In the genomic region with DNA sequence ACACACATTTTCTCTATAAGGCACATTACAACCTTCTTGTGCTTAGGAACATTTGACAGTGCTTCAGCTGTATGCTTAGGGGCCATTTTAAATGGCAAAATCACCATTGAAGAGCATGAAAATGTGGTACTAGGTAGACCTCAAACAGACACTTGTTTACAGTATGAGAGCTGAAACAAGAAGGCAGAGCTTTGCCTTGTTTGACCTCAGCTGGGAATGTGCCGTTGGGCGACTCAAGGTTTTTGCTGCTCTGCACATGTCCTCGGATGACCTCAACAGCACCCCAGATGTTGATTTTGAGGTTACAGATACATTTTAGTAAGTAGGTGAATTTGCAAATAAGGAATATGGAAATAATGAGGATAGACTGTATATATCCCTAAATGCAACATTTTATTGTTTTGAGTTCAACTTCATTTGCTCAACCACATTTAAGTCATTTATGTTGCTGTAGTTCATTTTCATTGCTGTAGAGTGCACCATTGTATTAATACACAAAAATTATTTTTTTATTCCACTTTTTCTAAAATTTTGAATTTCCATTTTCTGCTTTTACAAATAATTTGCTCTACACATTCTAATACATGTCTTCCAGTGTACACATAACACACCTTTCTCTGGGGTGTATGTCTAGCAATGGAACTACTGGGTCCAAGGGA, we compare ENCODE assay signal across 19 cellular contexts.
DNase-seq lines count a peak whose midpoint lies in the region; ATAC-seq and TF ChIP-seq lines count a peak whose summit lies in the region.
"Had no signal": no experiment of that assay in that cellular context is flagged by ENCODE, and none has a peak within 500 bp of the region (broad histone marks: within the 10 kb centered on the region; RNA-seq: fewer than 3 reads in every experiment).

No MANE protein-coding gene starts in this region.

- H3K4me1 Mint-ChIP-seq in activated CD4-positive, alpha-beta T cell treated with anti-CD3 and anti-CD28 coated beads, Interleukin-2, amount 10 ng/mL, durations not matched to agents 24 days and 14 days = peaks cover 12% of the 10 kb centered on the region
- H3K4me1 Mint-ChIP-seq in activated T-helper 2 cell treated with anti-CD3 and anti-CD28 coated beads, Interferon-gamma antibody, Interleukin-2, Interleukin-4, amounts not matched to agents 10 μg/mL and 5 μg/mL and 100 μg/mL, durations not matched to agents 14 hours and 24 hours and 36 hours (ENCODE audit: low read depth) = peaks cover 15% of the 10 kb centered on the region

- ATAC-seq in IMR-90 (ENCODE audit: low read depth) (no peak), left lobe of liver (no peak), HG03095 (IDR thresholded peaks at IDR 0.05; ENCODE audit: unreplicated experiment) (no peak)
- ATAC-seq: WTC11 had no signal

- H3K4me3 Mint-ChIP-seq in activated CD4-positive, alpha-beta T cell treated with anti-CD3 and anti-CD28 coated beads, Interleukin-2, amount 10 ng/mL, durations not matched to agents 24 days and 14 days = no peak overlapping the region
- no peak overlapping the region for H3K4me3 Mint-ChIP-seq in activated T-helper 2 cell treated with anti-CD3 and anti-CD28 coated beads, Interferon-gamma antibody, Interleukin-2, Interleukin-4, amounts not matched to agents 10 μg/mL and 5 μg/mL and 100 μg/mL, durations not matched to agents 14 hours and 24 hours and 36 hours (ENCODE audit: low read depth)
- H3K4me3 Mint-ChIP-seq: T-helper 2 cell treated with Interferon-gamma antibody and Interleukin-4, amounts not matched to agents 5 μg/mL and 100 μg/mL, for 36 hours; WTC11 had no signal

- no peak overlapping the region for H2AK5ac ChIP-seq in IMR-90 (ENCODE audit: low read depth, low read length)

- H2BK120ac ChIP-seq in IMR-90 (ENCODE audit: low read depth, low read length) = no peak overlapping the region

- no peak overlapping the region for H3K14ac ChIP-seq in IMR-90 (replicated peaks; ENCODE audit: low read depth, low read length)

- no peaks in the 10 kb centered on the region for H4K20me1 ChIP-seq in IMR-90 (ENCODE audit: insufficient read depth, low read length)

- peaks cover 18% of the 10 kb centered on the region for H3K9me3 Mint-ChIP-seq in activated CD4-positive, alpha-beta T cell treated with anti-CD3 and anti-CD28 coated beads, Interleukin-2, amount 10 ng/mL, durations not matched to agents 24 days and 14 days
- H3K9me3 Mint-ChIP-seq in activated T-helper 2 cell treated with anti-CD3 and anti-CD28 coated beads, Interferon-gamma antibody, Interleukin-2, Interleukin-4, amounts not matched to agents 10 μg/mL and 5 μg/mL and 100 μg/mL, durations not matched to agents 14 hours and 24 hours and 36 hours = peaks cover 19% of the 10 kb centered on the region

- intact Hi-C loops in activated CD4-positive, alpha-beta T cell treated with anti-CD3 and anti-CD28 coated beads, Interleukin-2, amount 10 ng/mL, durations not matched to agents 24 days and 14 days (cut with micrococcal nuclease) = loop anchor here (1.0 kb wide), 1 partner anchor 13 kb away; no protein-coding TSS in a partner anchor
- intact Hi-C loops in IMR-90 (cut with micrococcal nuclease) = loop anchor here (5.0 kb wide), 1 partner anchor 206 kb away; a partner anchor contains a TSS
- intact Hi-C loops in activated T-helper 2 cell treated with anti-CD3 and anti-CD28 coated beads, Interferon-gamma antibody, Interleukin-2, Interleukin-4, amounts not matched to agents 10 μg/mL and 5 μg/mL and 100 μg/mL, durations not matched to agents 14 hours and 24 hours and 36 hours (cut with micrococcal nuclease) = loop anchor here (1.0 to 2.0 kb wide), 2 partner anchors 14 to 21 kb away; no protein-coding TSS in a partner anchor

- H3K27ac ChIP-seq in IMR-90 (ENCODE audit: insufficient read depth, low read length) (no peak overlapping the region), neutrophil (peak overlapping the region; percentile 9)
- H3K27ac ChIP-seq: adrenal gland, spleen had no signal

- dilution Hi-C loops in IMR-90 (cut with HindIII; ENCODE audit: low sequenced_read_pairs, unreplicated experiment) = no loop called here

- in situ Hi-C loops in IMR-90 (cut with MboI; ENCODE audit: low sequenced_read_pairs) = no loop called here

- BruUV-seq in IMR-90 (replicated peaks; lab: Mats Ljungman, UMichigan) = no TSS peak

- H3K18ac ChIP-seq in IMR-90 (ENCODE audit: low read depth, low read length) = no peak overlapping the region

- H3K27me3 ChIP-seq in IMR-90 (ENCODE audit: control insufficient read depth, insufficient read depth, low read length) (no peaks in the 10 kb centered on the region), neutrophil (no peaks in the 10 kb centered on the region)
- H3K27me3 ChIP-seq: adrenal gland, spleen had no signal

- TF ChIP-seq CTCF in IMR-90 (conservative IDR thresholded peaks at IDR 0.05; ENCODE audit: low read depth, low read length) (peak; percentile 30), neutrophil (IDR thresholded peaks at IDR 0.05) (no peak)

- peak; percentile 14; the same call in 1 of the 2 replicates for TF ChIP-seq RAD21 in IMR-90 (IDR thresholded peaks at IDR 0.05; ENCODE audit: low read length)

- 100% methylated on average over 1 of the region's 3 CpGs; no CpG with 5 or more reads in 1 of the 2 experiments for WGBS in IMR-90 (ENCODE audit: extremely low coverage in 2 of 2, insufficient read length in 1 of 2), 2 experiments

- peaks cover 4% of the 10 kb centered on the region for H3K4me1 ChIP-seq in IMR-90 (ENCODE audit: control insufficient read depth, insufficient read depth, low read length)
- H3K4me1 ChIP-seq in neutrophil (ENCODE audit: control insufficient read depth in 1 of 2, insufficient read depth in 1 of 2, low read depth in 1 of 2, low read length in 1 of 2) = peaks cover 4 to 13% of the 10 kb centered on the region in 2 experiments
- H3K4me1 ChIP-seq: adrenal gland had no signal

- H4K5ac ChIP-seq in IMR-90 (ENCODE audit: low read depth, low read length) = no peak overlapping the region

- no peak overlapping the region for H4K91ac ChIP-seq in IMR-90 (ENCODE audit: insufficient read depth, low read depth, low read length)

- 0 out of 3 replicates have a peak overlapping the region, but pooled peaks have one; percentile 18 for H2BK15ac ChIP-seq in IMR-90 (ENCODE audit: low read depth, low read length)

- H3K79me1 ChIP-seq in IMR-90 (ENCODE audit: low read depth in 1 of 2, low read length in 2 of 2) = no peaks in the 10 kb centered on the region

- H2AK9ac ChIP-seq in IMR-90 (replicated peaks; ENCODE audit: low read depth, low read length, poor library complexity) = no peak overlapping the region

- no peak for TF ChIP-seq POLR2A in IMR-90 (IDR thresholded peaks at IDR 0.05; ENCODE audit: low read depth, low read length)

- no peak for DNase-seq in activated CD4-positive, alpha-beta T cell treated with anti-CD3 and anti-CD28 coated beads, Interleukin-2, amount 10 ng/mL, durations not matched to agents 24 days and 14 days
- DNase-seq in activated CD4-positive, alpha-beta T cell treated with anti-CD3 and anti-CD28 coated beads for 4 hours = no peak
- no peak for DNase-seq in IMR-90
- no peak for DNase-seq in activated T-helper 2 cell treated with anti-CD3 and anti-CD28 coated beads, Interferon-gamma antibody, Interleukin-2, Interleukin-4, amounts not matched to agents 10 μg/mL and 5 μg/mL and 100 μg/mL, durations not matched to agents 14 hours and 24 hours and 36 hours (ENCODE audit: low spot score)
- no peak for DNase-seq in AG08395 (ENCODE audit: low spot score)
- no peak for DNase-seq in left lobe of liver (ENCODE audit: low spot score)
- DNase-seq: activated effector memory CD4-positive, alpha-beta T cell treated with Interleukin-2 at 50 U/mL for 16 hours; adrenal gland; hypothalamus; NCI-H187 treated with DMSO at 0.1 percent for 48 hours; NCI-H748 treated with DMSO at 0.1 percent for 48 hours; OCI-M1; spleen; stimulated activated CD4-positive, alpha-beta T cell treated with anti-CD3 and anti-CD28 coated beads, Interleukin-4, amount 100 ng/mL, for 4 hours had no signal

- H3K27ac Mint-ChIP-seq in activated CD4-positive, alpha-beta T cell treated with anti-CD3 and anti-CD28 coated beads, Interleukin-2, amount 10 ng/mL, durations not matched to agents 24 days and 14 days = peak overlapping the region; percentile 81
- H3K27ac Mint-ChIP-seq in activated T-helper 2 cell treated with anti-CD3 and anti-CD28 coated beads, Interferon-gamma antibody, Interleukin-2, Interleukin-4, amounts not matched to agents 10 μg/mL and 5 μg/mL and 100 μg/mL, durations not matched to agents 14 hours and 24 hours and 36 hours = peak overlapping the region; percentile 67
- H3K27ac Mint-ChIP-seq: T-helper 2 cell treated with Interferon-gamma antibody and Interleukin-4, amounts not matched to agents 5 μg/mL and 100 μg/mL, for 36 hours; WTC11 had no signal

- H4K8ac ChIP-seq in IMR-90 (ENCODE audit: low read depth in 2 of 2, low read length in 2 of 2) = no peak overlapping the region; a peak in 1 of 4 replicates

- peaks cover 18% of the 10 kb centered on the region for H3K36me3 Mint-ChIP-seq in activated CD4-positive, alpha-beta T cell treated with anti-CD3 and anti-CD28 coated beads, Interleukin-2, amount 10 ng/mL, durations not matched to agents 24 days and 14 days (ENCODE audit: low read depth)
- H3K36me3 Mint-ChIP-seq in activated T-helper 2 cell treated with anti-CD3 and anti-CD28 coated beads, Interferon-gamma antibody, Interleukin-2, Interleukin-4, amounts not matched to agents 10 μg/mL and 5 μg/mL and 100 μg/mL, durations not matched to agents 14 hours and 24 hours and 36 hours (ENCODE audit: low read depth) = peaks cover 25% of the 10 kb centered on the region

- no peak overlapping the region for H3K4ac ChIP-seq in IMR-90 (ENCODE audit: low read depth, low read length)

- H3K4me2 ChIP-seq in IMR-90 (ENCODE audit: low read depth, low read length) = no peak overlapping the region

- H3K36me3 ChIP-seq in IMR-90 (ENCODE audit: control insufficient read depth, insufficient read depth, low read length) (no peaks in the 10 kb centered on the region), neutrophil (no peaks in the 10 kb centered on the region)
- H3K36me3 ChIP-seq: adrenal gland, spleen had no signal

- H3K4me3 ChIP-seq in IMR-90 (ENCODE audit: insufficient read depth, low read depth, low read length) (no peak overlapping the region), neutrophil (ENCODE audit: low read depth in 1 of 2, low read length in 1 of 2) (no peak overlapping the region)
- H3K4me3 ChIP-seq: adrenal gland, lung, spleen had no signal

- 0 out of 2 replicates have a peak, but pooled peaks cover 5% of the 10 kb centered on the region for H3K9me1 ChIP-seq in IMR-90 (ENCODE audit: insufficient read depth, low read length)

- POLR2A ChIA-PET in IMR-90 (lab: Charles Lee; ENCODE audit: unreplicated experiment) = no interaction called here

- H3K9ac ChIP-seq in IMR-90 (ENCODE audit: low read depth, low read length) = no peak overlapping the region

- no peak overlapping the region for H3K56ac ChIP-seq in IMR-90 (ENCODE audit: extremely low read depth, insufficient read depth, low read length)

- no peaks in the 10 kb centered on the region for H3K27me3 Mint-ChIP-seq in activated CD4-positive, alpha-beta T cell treated with anti-CD3 and anti-CD28 coated beads, Interleukin-2, amount 10 ng/mL, durations not matched to agents 24 days and 14 days
- H3K27me3 Mint-ChIP-seq in activated T-helper 2 cell treated with anti-CD3 and anti-CD28 coated beads, Interferon-gamma antibody, Interleukin-2, Interleukin-4, amounts not matched to agents 10 μg/mL and 5 μg/mL and 100 μg/mL, durations not matched to agents 14 hours and 24 hours and 36 hours (ENCODE audit: low read depth) = no peaks in the 10 kb centered on the region

- H2AFZ ChIP-seq in IMR-90 (replicated peaks; ENCODE audit: low read length, poor library complexity) = no peak overlapping the region

- CTCF ChIA-PET in IMR-90 (lab: Yijun Ruan, JAX) = interaction anchor here (0.8 to 1.1 kb wide), 2 partner anchors 11 to 26 kb away, joined by 3 to 4 read pairs; no protein-coding TSS in a partner anchor

- peak overlapping the region; percentile 24 for H2BK5ac ChIP-seq in IMR-90 (ENCODE audit: low read depth, low read length, poor library complexity, severe bottlenecking)

- no peak overlapping the region for H3K23ac ChIP-seq in IMR-90 (ENCODE audit: low read depth, low read length)

- H2BK20ac ChIP-seq in IMR-90 (ENCODE audit: low read depth, low read length) = no peak overlapping the region; the same call in 1 of the 2 replicates

- no peaks in the 10 kb centered on the region for H3K9me3 ChIP-seq in IMR-90 (ENCODE audit: control insufficient read depth, insufficient read depth, low read length)
- no peaks in the 10 kb centered on the region for H3K9me3 ChIP-seq in neutrophil
